23 cellular contexts compared by ENCODE assay signal in the genomic region with DNA sequence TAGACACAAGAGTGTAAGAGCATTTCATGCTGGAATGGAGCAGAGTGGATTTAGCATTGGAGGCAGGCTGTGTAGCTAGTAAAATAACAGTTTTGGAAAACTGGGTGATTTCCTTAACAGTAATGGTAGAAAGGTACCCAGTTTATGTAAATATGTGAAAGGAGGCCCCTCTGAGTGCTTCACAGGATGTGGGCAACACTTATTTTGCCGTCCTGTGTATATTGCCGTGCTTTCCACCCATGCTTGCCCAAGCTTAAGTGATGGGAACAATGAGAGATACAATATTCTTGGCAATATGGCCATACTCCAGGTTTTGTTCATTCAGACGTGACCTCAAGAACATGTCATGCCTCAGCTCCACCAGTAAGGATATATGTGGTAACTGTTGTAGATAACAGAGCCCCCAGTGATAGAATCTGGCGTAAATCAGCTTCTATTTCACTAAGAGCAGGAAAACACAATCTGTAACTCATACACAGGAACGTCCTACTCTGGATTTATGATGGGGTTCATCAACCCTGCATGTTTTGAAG.
A peak's percentile ranks its signal among the peaks of the same experiment; 100 is the strongest.
DNase-seq lines count a peak whose midpoint lies in the region; ATAC-seq, FAIRE-seq and TF ChIP-seq lines count a peak whose summit lies in the region.
"Had no signal": no experiment of that assay in that cellular context is flagged by ENCODE, and none has a peak within 500 bp of the region (broad histone marks: within the 10 kb centered on the region; RNA-seq: fewer than 3 reads in every experiment).

No MANE protein-coding gene starts in this region.

- no peak overlapping the region for H3K56ac ChIP-seq in H1 (replicated peaks; ENCODE audit: insufficient read length, low read depth, low read length)

- no peak overlapping the region for H3K27ac Mint-ChIP-seq in CD14-positive monocyte
- H3K27ac Mint-ChIP-seq: CD4-positive, alpha-beta T cell had no signal

- H3K9me3 Mint-ChIP-seq in CD14-positive monocyte, result peaks cover 0 to 2% (median 0%) of the 10 kb centered on the region in 7 donors
- H3K9me3 Mint-ChIP-seq: CD4-positive, alpha-beta T cell had no signal

- no peak for TF ChIP-seq POLR2A in H1 (IDR thresholded peaks at IDR 0.05; ENCODE audit: control extremely low read depth in 1 of 2, low read depth in 2 of 2, low read length in 2 of 2)

- H3K36me3 ChIP-seq in H1 (ENCODE audit: control insufficient read depth in 2 of 4, insufficient read depth in 4 of 4, low read length in 3 of 4), result no peaks in the 10 kb centered on the region
- H3K36me3 ChIP-seq: Peyer's patch had no signal

- no peak overlapping the region for H3K27ac ChIP-seq in H1 (ENCODE audit: low read depth, low read length)
- H3K27ac ChIP-seq: KMS-11, Peyer's patch had no signal

- no peak for DNase-seq in D721Med (ENCODE audit: insufficient read length, low spot score)
- peak; percentile 4 for DNase-seq in RPMI7951 (ENCODE audit: low read depth)
- no peak for DNase-seq in H1 (ENCODE audit: low read depth in 1 of 2, low spot score in 2 of 2)
- DNase-seq in renal cortical epithelial cell (ENCODE audit: low read depth), result peak; percentile 23
- DNase-seq in HuH-7.5 (ENCODE audit: low spot score), result no peak
- no peak for DNase-seq in CD14-positive monocyte (ENCODE audit: low spot score)
- DNase-seq in GM03348 (ENCODE audit: low spot score), result no peak
- DNase-seq: Caco-2; CD4-positive, alpha-beta T cell; DMS153; GF-D8; GOT3; MV-4-11; NCI-H1417; NCI-H187; NCI-H446 treated with DMSO at 0.1 percent for 48 hours; Peyer's patch; SHP77; SK-N-SH had no signal

- no peak overlapping the region for H3K18ac ChIP-seq in H1 (ENCODE audit: extremely low read depth, low read length)

- no peaks in the 10 kb centered on the region for H4K20me1 ChIP-seq in H1 (replicated peaks in 1 of 2; ENCODE audit: control insufficient read depth in 1 of 2, insufficient read depth in 2 of 2, low read length in 2 of 2)

- H3K27me3 ChIP-seq in H1 (replicated peaks in 1 of 4; ENCODE audit: control insufficient read depth in 3 of 4, extremely low read depth in 1 of 4, insufficient read depth in 3 of 4, low read length in 3 of 4), result no peaks in the 10 kb centered on the region
- H3K27me3 ChIP-seq: Peyer's patch had no signal

- peaks cover 0 to 6% (median 0%) of the 10 kb centered on the region in 4 experiments; a peak in 2 of 7 replicates for H3K4me1 ChIP-seq in H1 (replicated peaks in 1 of 4; ENCODE audit: control insufficient read depth in 3 of 4, insufficient read depth in 4 of 4, low read length in 3 of 4)

- ATAC-seq in GM19395 (IDR thresholded peaks at IDR 0.05; ENCODE audit: unreplicated experiment), result no peak

- H3K27me3 Mint-ChIP-seq in CD14-positive monocyte (ENCODE audit: low read depth in 3 of 3), result no peaks in the 10 kb centered on the region
- H3K27me3 Mint-ChIP-seq: CD4-positive, alpha-beta T cell had no signal

- H3K79me1 ChIP-seq in H1 (ENCODE audit: low read depth, low read length), result no peaks in the 10 kb centered on the region

- TF ChIP-seq EP300 in H1 (IDR thresholded peaks at IDR 0.05; ENCODE audit: borderline replicate concordance in 1 of 2, low read depth in 2 of 2, low read length in 2 of 2), result no peak

- POLR2A ChIA-PET in H1 (lab: Charles Lee; ENCODE audit: partially characterized antibody), result no interaction called here

- H3K36me3 Mint-ChIP-seq in CD14-positive monocyte, result no peaks in the 10 kb centered on the region

- no peak for TF ChIP-seq CTCF in D721Med (IDR thresholded peaks at IDR 0.05; ENCODE audit: insufficient read depth, missing control alignments)
- no peak for TF ChIP-seq CTCF in H1 (IDR thresholded peaks at IDR 0.05; ENCODE audit: control extremely low read depth in 1 of 3, insufficient read depth in 1 of 3, low read depth in 1 of 3, low read length in 3 of 3)
- no peak for TF ChIP-seq CTCF in CD14-positive monocyte (IDR thresholded peaks at IDR 0.05)

- H2BK15ac ChIP-seq in H1 (ENCODE audit: low read length), result no peak overlapping the region

- CTCF ChIA-PET in H1 (lab: Charles Lee; ENCODE audit: partially characterized antibody), result interaction anchor here (1.0 to 1.3 kb wide), 3 partner anchors 23 to 952 kb away, joined by 3 read pairs; no protein-coding TSS in a partner anchor

- H3K4ac ChIP-seq in H1 (replicated peaks; ENCODE audit: insufficient read length, low read depth, low read length), result no peak overlapping the region

- WGBS in H1 (ENCODE audit: extremely low coverage in 1 of 2, insufficient coverage in 1 of 2, insufficient read length in 1 of 2, insufficient replicate concordance in 2 of 2, low coverage in 1 of 2, low lambda C conversion rate in 2 of 2, missing lambda C conversion rate in 1 of 2), 2 experiments, result 84% methylated on average over 5 of the region's 5 CpGs; no CpG with 5 or more reads in 1 of the 2 experiments

- H3K23me2 ChIP-seq in H1 (ENCODE audit: low read depth, low read length), result no peaks in the 10 kb centered on the region

- FAIRE-seq in D721Med (lab: Jason Lieb, UNC) (peak; percentile 71), H1 (lab: Jason Lieb, UNC) (no peak)
- FAIRE-seq: GM12891, GM19239 had no signal

- no peak overlapping the region for H2BK120ac ChIP-seq in H1 (replicated peaks; ENCODE audit: low read depth, low read length)

- no peak for TF ChIP-seq RAD21 in H1 (IDR thresholded peaks at IDR 0.05 in 1 of 2, conservative IDR thresholded peaks at IDR 0.05 in 1 of 2; ENCODE audit: low read depth in 2 of 2, low read length in 2 of 2)

- no peak overlapping the region for H4K5ac ChIP-seq in H1 (ENCODE audit: insufficient read length, low read depth, low read length)

- no peak overlapping the region for H2BK20ac ChIP-seq in H1 (ENCODE audit: low read length)

- H2BK12ac ChIP-seq in H1 (ENCODE audit: low read depth, low read length), result no peak overlapping the region

- no peaks in the 10 kb centered on the region for H3K79me2 ChIP-seq in H1 (ENCODE audit: control insufficient read depth in 1 of 2, insufficient read depth in 2 of 2, low read length in 2 of 2)

- H3K14ac ChIP-seq in H1 (ENCODE audit: insufficient read length), result peak overlapping the region; percentile 31

- H3K4me3 Mint-ChIP-seq in CD14-positive monocyte, result no peak overlapping the region
- H3K4me3 Mint-ChIP-seq: CD4-positive, alpha-beta T cell had no signal

- no peak overlapping the region for H4K8ac ChIP-seq in H1 (ENCODE audit: extremely low read depth, insufficient read depth, low read length)

- H2AFZ ChIP-seq in H1 (ENCODE audit: low read length), result no peak overlapping the region

- no peak overlapping the region for H3K9ac ChIP-seq in H1 (replicated peaks in 1 of 4; ENCODE audit: extremely low read depth in 1 of 4, low read depth in 3 of 4, low read length in 3 of 4)
- H3K9ac ChIP-seq: KMS-11, SK-N-SH had no signal

- H3K4me1 Mint-ChIP-seq in CD14-positive monocyte, result no peaks in the 10 kb centered on the region

- H2BK5ac ChIP-seq in H1 (ENCODE audit: low read depth, low read length), result no peak overlapping the region

- H2AK5ac ChIP-seq in H1 (ENCODE audit: low read depth, low read length), result no peak overlapping the region

- no peak overlapping the region for H3K4me3 ChIP-seq in H1 (ENCODE audit: extremely low read depth in 1 of 4, insufficient read depth in 2 of 4, low read depth in 3 of 4, low read length in 4 of 4)
- H3K4me3 ChIP-seq: Peyer's patch had no signal

- no peak overlapping the region for H4K91ac ChIP-seq in H1 (replicated peaks; ENCODE audit: insufficient read length, low read length)

- intact Hi-C loops in CD14-positive monocyte (cut with micrococcal nuclease), result no loop called here

- H3K23ac ChIP-seq in H1 (ENCODE audit: insufficient read length), result no peak overlapping the region

- no peak overlapping the region for H3K4me2 ChIP-seq in H1 (ENCODE audit: insufficient read depth in 1 of 2, low read depth in 2 of 2, low read length in 2 of 2)
- H3K4me2 ChIP-seq: KMS-11, SK-N-SH had no signal

- no peaks in the 10 kb centered on the region for H3K9me3 ChIP-seq in H1 (ENCODE audit: insufficient read depth in 2 of 2, low read depth in 1 of 2, low read length in 1 of 2)
- H3K9me3 ChIP-seq: Caco-2, Peyer's patch, SK-N-SH had no signal

TF ChIP-seq in H1, 55 proteins besides CTCF, POLR2A, EP300 and RAD21:
- TF ChIP-seq RFX5 (IDR thresholded peaks at IDR 0.05; ENCODE audit: borderline replicate concordance, low read depth, low read length), result no peak
TF ChIP-seq in H1: peak in this region for 0.

Comparison
In these comparisons a context has a peak if more than half of its experiments do, and no peak if none do; other contexts are left out.
1. DNase-seq: peak in RPMI7951 (single experiment) and renal cortical epithelial cell (single experiment); none in D721Med (single experiment), H1 (0 of 2), HuH-7.5 (single experiment), CD14-positive monocyte (single experiment) and GM03348 (single experiment).